ENCODE assay signal across 1 cellular context in genomic region chr12:2890388-2891239, GRCh38.
TF ChIP-seq lines count a peak whose summit lies in the region.

Gene TULP3, plus strand, starts transcription at chr12:2890891. Its CDS starts 57 bp downstream, at chr12:2890948.

TF ChIP-seq in K562, 482 proteins besides CTCF, POLR2A, EP300 and RAD21 (continued from another document and continues in another):
- TF ChIP-seq ARID4B (CRISPR knock-in tag; IDR thresholded peaks at IDR 0.05), result peak; percentile 60; the same call in 1 of the 2 replicates
- no peak for TF ChIP-seq SPI1 (IDR thresholded peaks at IDR 0.05; ENCODE audit: borderline replicate concordance, low read depth, low read length)
- TF ChIP-seq TBL1XR1 (IDR thresholded peaks at IDR 0.05; ENCODE audit: low read length in 2 of 2), result no peak
- no peak for TF ChIP-seq HMGXB4 (CRISPR knock-in tag; IDR thresholded peaks at IDR 0.05)
- peak; percentile 46 for TF ChIP-seq GABPB1 (CRISPR knock-in tag; IDR thresholded peaks at IDR 0.05)
- TF ChIP-seq MTA2 (IDR thresholded peaks at IDR 0.05; ENCODE audit: low read depth), result no peak
- no peak for TF ChIP-seq THAP12 (CRISPR knock-in tag; IDR thresholded peaks at IDR 0.05)
- no peak for TF ChIP-seq CTCFL (IDR thresholded peaks at IDR 0.05; ENCODE audit: borderline replicate concordance, insufficient read depth, low read depth, low read length, poor library complexity, severe bottlenecking)
- TF ChIP-seq PTRF (tag; IDR thresholded peaks at IDR 0.05), result no peak
- TF ChIP-seq SIN3A (IDR thresholded peaks at IDR 0.05; ENCODE audit: borderline replicate concordance in 2 of 2, control insufficient read depth in 1 of 2, low read depth in 2 of 2, low read length in 2 of 2), result peak; percentile 50 to 55; a peak in 1 of 4 replicates
- TF ChIP-seq HMGN3 (IDR thresholded peaks at IDR 0.05; ENCODE audit: borderline replicate concordance, extremely low read depth, insufficient read length, low read depth, low read length), result peak; percentile 58
- no peak for TF ChIP-seq ATF1 (CRISPR knock-in tag; IDR thresholded peaks at IDR 0.05)
- peak; percentile 84 for TF ChIP-seq ATF1 (tag; IDR thresholded peaks at IDR 0.05)
- peak; percentile 64; the same call in 1 of the 2 replicates for TF ChIP-seq EP400 (IDR thresholded peaks at IDR 0.05)
- TF ChIP-seq ZNF407 (IDR thresholded peaks at IDR 0.05; ENCODE audit: low read depth), result no peak
- no peak for TF ChIP-seq KLF1 (tag; IDR thresholded peaks at IDR 0.05)
- TF ChIP-seq GMEB1 (CRISPR knock-in tag; IDR thresholded peaks at IDR 0.05), result 0 out of 2 replicates have a peak, but pooled peaks have one; percentile 16
- peak; percentile 59; the same call in 1 of the 2 replicates for TF ChIP-seq ATF7 (IDR thresholded peaks at IDR 0.05)
- no peak for TF ChIP-seq MECOM (CRISPR knock-in tag; IDR thresholded peaks at IDR 0.05)
- TF ChIP-seq POLR2G (IDR thresholded peaks at IDR 0.05; ENCODE audit: low read depth, low read length), result peak; percentile 88
- TF ChIP-seq SMAD4 (CRISPR knock-in tag; conservative IDR thresholded peaks at IDR 0.05), result peak; percentile 17; the same call in 1 of the 2 replicates
- 0 out of 2 replicates have a peak, but pooled peaks have one; percentile 46 for TF ChIP-seq ATF6 (CRISPR knock-in tag; IDR thresholded peaks at IDR 0.05)
- TF ChIP-seq PHF8 (IDR thresholded peaks at IDR 0.05; ENCODE audit: borderline replicate concordance, low read length), result peak; percentile 79; the same call in 1 of the 2 replicates
